In genomic region chr3:127822836-127823589, GRCh38 we compare ENCODE assay signal across 8 cellular contexts. TPM values are rescaled to one million over a fixed set of nuclear protein-coding genes. Genes with fewer than 3 reads are reported as not detected.
DNase-seq lines count a peak whose midpoint lies in the region; ATAC-seq, FAIRE-seq and TF ChIP-seq lines count a peak whose summit lies in the region.

No MANE protein-coding gene starts in this region.

- H3K4me1 ChIP-seq in kidney (ENCODE audit: control insufficient read depth in 1 of 2, insufficient read depth in 1 of 2, low read depth in 1 of 2, low read length in 2 of 2), result peaks cover 21 to 25% of the 10 kb centered on the region in 2 donors

- FAIRE-seq in kidney (lab: Jason Lieb, UNC) (no peak), HTR-8/SVneo (lab: Jason Lieb, UNC) (no peak)

- peak overlapping the region; percentile 80 to 81 for H3K4me3 ChIP-seq in cardiac fibroblast (replicated peaks in 1 of 2; ENCODE audit: low read depth in 2 of 2, low read length in 2 of 2)
- peak overlapping the region; percentile 47 to 88 for H3K4me3 ChIP-seq in kidney (ENCODE audit: low read length in 2 of 2)

- H3K9me3 ChIP-seq in kidney (ENCODE audit: control insufficient read depth in 1 of 2, low read length in 2 of 2), result no peaks in the 10 kb centered on the region

- peak overlapping the region; percentile 93 for H3K27ac Mint-ChIP-seq in stimulated activated memory B cell treated with anti-CD40 and anti-IgM and Interleukin-4, amounts not matched to agents 10 μg/mL and 1 μg/mL and 100 μg/mL, for 72 hours

- peak overlapping the region; percentile 92 for H3K4me3 Mint-ChIP-seq in stimulated activated memory B cell treated with anti-CD40 and anti-IgM and Interleukin-4, amounts not matched to agents 10 μg/mL and 1 μg/mL and 100 μg/mL, for 72 hours

- no peaks in the 10 kb centered on the region for H3K27me3 Mint-ChIP-seq in stimulated activated memory B cell treated with anti-CD40 and anti-IgM and Interleukin-4, amounts not matched to agents 10 μg/mL and 1 μg/mL and 100 μg/mL, for 72 hours

- H3K36me3 Mint-ChIP-seq in stimulated activated memory B cell treated with anti-CD40 and anti-IgM and Interleukin-4, amounts not matched to agents 10 μg/mL and 1 μg/mL and 100 μg/mL, for 72 hours, result peaks cover 30% of the 10 kb centered on the region

- H3K27ac ChIP-seq in kidney (ENCODE audit: low read depth in 2 of 2, low read length in 2 of 2), result peak overlapping the region; percentile 32 to 84

- no peak for TF ChIP-seq CTCF in cardiac fibroblast (IDR thresholded peaks at IDR 0.05; ENCODE audit: low read depth, low read length)
- no peak for TF ChIP-seq CTCF in kidney (IDR thresholded peaks at IDR 0.05; ENCODE audit: borderline replicate concordance, extremely low read depth, insufficient read depth)

- DNase-seq in D341Med (ENCODE audit: low spot score), result peak; percentile 79
- DNase-seq in MV-4-11 (lab: John Stamatoyannopoulos, UW), result peak; percentile 47
- peak; percentile 22 to 36 for DNase-seq in cardiac fibroblast (ENCODE audit: low read depth in 2 of 2)
- peak; percentile 84 for DNase-seq in kidney
- no peak for DNase-seq in HTR-8/SVneo (ENCODE audit: insufficient read length, low spot score)

- intact Hi-C loops in kidney (cut with DNase I), result no loop called here

- H3K36me3 ChIP-seq in kidney (ENCODE audit: control insufficient read depth in 1 of 2, insufficient read depth in 2 of 2, low read length in 2 of 2), result no peaks in the 10 kb centered on the region

- peaks cover 30% of the 10 kb centered on the region for H3K4me1 Mint-ChIP-seq in stimulated activated memory B cell treated with anti-CD40 and anti-IgM and Interleukin-4, amounts not matched to agents 10 μg/mL and 1 μg/mL and 100 μg/mL, for 72 hours

- H3K9ac ChIP-seq in kidney (ENCODE audit: low read length in 2 of 2), result peak overlapping the region; percentile 1 to 43

- H3K9me3 Mint-ChIP-seq in stimulated activated memory B cell treated with anti-CD40 and anti-IgM and Interleukin-4, amounts not matched to agents 10 μg/mL and 1 μg/mL and 100 μg/mL, for 72 hours, result peaks cover 7% of the 10 kb centered on the region

- ATAC-seq in GM19372 (IDR thresholded peaks at IDR 0.05; ENCODE audit: low read depth, unreplicated experiment), result peak; percentile 40
- ATAC-seq in stimulated activated memory B cell treated with anti-CD40 and anti-IgM and Interleukin-4, amounts not matched to agents 10 μg/mL and 1 μg/mL and 100 μg/mL, for 72 hours, result peak; percentile 79
- no peak for ATAC-seq in GM19467 (IDR thresholded peaks at IDR 0.05; ENCODE audit: unreplicated experiment)

RNA-seq across cellular contexts. Expression of gene MGLL, which starts 0.7 kb away (rescaled TPM):
- 250 TPM for total RNA-seq in kidney
- polyA plus RNA-seq in kidney (ENCODE audit: insufficient read depth, low read depth, low replicate concordance), result 74.2 TPM
